26 cellular contexts compared by ENCODE assay signal in genomic region chr1:53986458-53986857, GRCh38. TPM values are rescaled to one million over a fixed set of nuclear protein-coding genes. Genes with fewer than 3 reads are reported as not detected.
DNase-seq lines count a peak whose midpoint lies in the region; ATAC-seq, FAIRE-seq and TF ChIP-seq lines count a peak whose summit lies in the region.
"Had no signal": no experiment of that assay in that cellular context is flagged by ENCODE, and none has a peak within 500 bp of the region (broad histone marks: within the 10 kb centered on the region; RNA-seq: fewer than 3 reads in every experiment).

No MANE protein-coding gene starts in this region.

- H3K4me3 Mint-ChIP-seq in activated naive CD4-positive, alpha-beta T cell treated with anti-CD3 and anti-CD28 coated beads, Interleukin-2, amount 50 U/mL, for 24 hours: peak overlapping the region; percentile 16
- no peak overlapping the region for H3K4me3 Mint-ChIP-seq in CD8-positive, alpha-beta T cell
- H3K4me3 Mint-ChIP-seq: CD14-positive monocyte; CD8-positive, alpha-beta memory T cell had no signal

- intact Hi-C loops in CD8-positive, alpha-beta T cell (cut with DNase I, micrococcal nuclease): no loop called here

- H3K36me3 ChIP-seq in CD8-positive, alpha-beta T cell (ENCODE audit: insufficient read depth, low read length): no peaks in the 10 kb centered on the region
- H3K36me3 ChIP-seq: BE2C; BLaER1 treated with 17β-estradiol and CSF1 and Interleukin-3, amounts not matched to agents 10 nM and 100 nM had no signal

- H3K9me3 ChIP-seq in CD8-positive, alpha-beta T cell (ENCODE audit: low read length): no peaks in the 10 kb centered on the region
- H3K9me3 ChIP-seq: BE2C had no signal

- CTCF ChIA-PET in CD8-positive, alpha-beta T cell (lab: Charles Lee): no interaction called here

- H3K27me3 Mint-ChIP-seq in activated naive CD4-positive, alpha-beta T cell treated with anti-CD3 and anti-CD28 coated beads, Interleukin-2, amount 50 U/mL, for 24 hours: no peaks in the 10 kb centered on the region
- peaks cover 2% of the 10 kb centered on the region for H3K27me3 Mint-ChIP-seq in CD8-positive, alpha-beta T cell (ENCODE audit: low read depth)

- no peaks in the 10 kb centered on the region for H3K36me3 Mint-ChIP-seq in activated naive CD4-positive, alpha-beta T cell treated with anti-CD3 and anti-CD28 coated beads, Interleukin-2, amount 50 U/mL, for 24 hours
- no peaks in the 10 kb centered on the region for H3K36me3 Mint-ChIP-seq in CD8-positive, alpha-beta T cell
- H3K36me3 Mint-ChIP-seq: CD14-positive monocyte; CD8-positive, alpha-beta memory T cell had no signal

- no peak for TF ChIP-seq CTCF in CD8-positive, alpha-beta T cell (IDR thresholded peaks at IDR 0.05)

- no peak overlapping the region for H3K27ac ChIP-seq in CD8-positive, alpha-beta T cell (ENCODE audit: low read depth, low read length)
- H3K27ac ChIP-seq: 22Rv1; BLaER1 treated with 17β-estradiol and CSF1 and Interleukin-3, amounts not matched to agents 10 nM and 100 nM; GM23248 had no signal

- H3K9me3 Mint-ChIP-seq in activated naive CD4-positive, alpha-beta T cell treated with anti-CD3 and anti-CD28 coated beads, Interleukin-2, amount 50 U/mL, for 24 hours: peaks cover 5% of the 10 kb centered on the region
- H3K9me3 Mint-ChIP-seq in CD8-positive, alpha-beta T cell: no peaks in the 10 kb centered on the region
- H3K9me3 Mint-ChIP-seq: CD8-positive, alpha-beta memory T cell had no signal

- no peak for DNase-seq in activated naive CD4-positive, alpha-beta T cell treated with anti-CD3 and anti-CD28 coated beads, Interleukin-2, amount 50 U/mL, for 16 hours
- peak; percentile 0 for DNase-seq in AG08395 (ENCODE audit: low spot score)
- DNase-seq in CD8-positive, alpha-beta T cell: no peak
- peak; percentile 9 for DNase-seq in central memory CD4-positive, alpha-beta T cell
- no peak for DNase-seq in T-helper 9 cell
- no peak for DNase-seq in RCC 7860 (ENCODE audit: low spot score)
- no peak for DNase-seq in NCI-H1436 treated with DMSO at 0.1 percent for 48 hours (lab: John Stamatoyannopoulos, UW)
- DNase-seq: AML-193, BE2C, DMS 273 treated with DMSO at 0.1 percent for 48 hours, DMS79 treated with DMSO at 0.1 percent for 48 hours, GF-D8, GM23248, H7, HCEC 1CT had no signal

- H3K4me1 Mint-ChIP-seq in activated naive CD4-positive, alpha-beta T cell treated with anti-CD3 and anti-CD28 coated beads, Interleukin-2, amount 50 U/mL, for 24 hours: peaks cover 40% of the 10 kb centered on the region
- H3K4me1 Mint-ChIP-seq in CD8-positive, alpha-beta T cell (ENCODE audit: low read depth): peaks cover 8% of the 10 kb centered on the region

- H3K27me3 ChIP-seq in CD8-positive, alpha-beta T cell (ENCODE audit: insufficient read depth, low read length): no peaks in the 10 kb centered on the region
- H3K27me3 ChIP-seq: BE2C; BLaER1 treated with 17β-estradiol and CSF1 and Interleukin-3, amounts not matched to agents 10 nM and 100 nM had no signal

- no peak overlapping the region for H3K4me3 ChIP-seq in CD8-positive, alpha-beta T cell (ENCODE audit: low read depth, low read length)
- H3K4me3 ChIP-seq: BLaER1 treated with 17β-estradiol and CSF1 and Interleukin-3, amounts not matched to agents 10 nM and 100 nM; GM23248 had no signal

- POLR2A ChIA-PET in CD8-positive, alpha-beta T cell (lab: Charles Lee): no interaction called here

- ATAC-seq in CD8-positive, alpha-beta T cell: peak; percentile 14

- FAIRE-seq in RCC 7860 (lab: Jason Lieb, UNC): no peak
- FAIRE-seq: A204.1, D721Med, GM12891, H1 had no signal

- peak overlapping the region; percentile 81 for H3K27ac Mint-ChIP-seq in activated naive CD4-positive, alpha-beta T cell treated with anti-CD3 and anti-CD28 coated beads, Interleukin-2, amount 50 U/mL, for 24 hours
- H3K27ac Mint-ChIP-seq in CD8-positive, alpha-beta T cell: no peak overlapping the region
- H3K27ac Mint-ChIP-seq: CD14-positive monocyte; CD8-positive, alpha-beta memory T cell had no signal

- H3K4me1 ChIP-seq in CD8-positive, alpha-beta T cell (ENCODE audit: insufficient read depth, low read length): peaks cover 5% of the 10 kb centered on the region
- H3K4me1 ChIP-seq: BE2C had no signal

RNA-seq across cellular contexts. Expression of gene LDLRAD1, which starts 31.5 kb away (rescaled TPM):
- total RNA-seq in CD8-positive, alpha-beta T cell: not detected
- total RNA-seq: CD8-positive, alpha-beta memory T cell; Daoy; G401; GM23248; H1; H7 had no signal

RNA-seq across cellular contexts. Expression of gene LRRC42, which starts 40.3 kb away (rescaled TPM):
- total RNA-seq in CD8-positive, alpha-beta T cell: 1 to 10 TPM; 4.3 to 4.7 TPM

RNA-seq across cellular contexts. Expression of gene IFT25, which starts 41.0 kb away (rescaled TPM):
- total RNA-seq in CD8-positive, alpha-beta T cell: 10 to 100 TPM; 12.8 to 13.1 TPM

Comparison
In these comparisons a context has a peak if more than half of its experiments do, and no peak if none do; other contexts are left out.
1. DNase-seq: peak in AG08395 (single experiment) and central memory CD4-positive, alpha-beta T cell (single experiment); none in activated naive CD4-positive, alpha-beta T cell treated with anti-CD3 and anti-CD28 coated beads, Interleukin-2, amount 50 U/mL, for 16 hours (single experiment), CD8-positive, alpha-beta T cell (0 of 7), T-helper 9 cell (single experiment), RCC 7860 (single experiment) and NCI-H1436 treated with DMSO at 0.1 percent for 48 hours (single experiment).